8 cellular contexts compared by ENCODE assay signal in genomic region chr10:99329891-99330674, GRCh38. TPM values are rescaled to one million over a fixed set of nuclear protein-coding genes. Genes with fewer than 3 reads are reported as not detected.
DNase-seq lines count a peak whose midpoint lies in the region; ATAC-seq lines count a peak whose summit lies in the region.

No MANE protein-coding gene starts in this region.

- H3K56ac ChIP-seq in mesendoderm (ENCODE audit: low read length): peak overlapping the region; percentile 73

- H3K27ac ChIP-seq in mesendoderm (ENCODE audit: low read depth, low read length): no peak overlapping the region
- H3K27ac ChIP-seq in urinary bladder (ENCODE audit: low read depth): no peak overlapping the region

- no peaks in the 10 kb centered on the region for H3K79me1 ChIP-seq in mesendoderm (ENCODE audit: low read length)

- H3K4me3 ChIP-seq in mesendoderm (ENCODE audit: low read length) (no peak overlapping the region), urinary bladder (ENCODE audit: low read depth, low read length) (peak overlapping the region; percentile 65)

- no peak overlapping the region for H3K4ac ChIP-seq in mesendoderm (ENCODE audit: low read depth, low read length)

- H3K9ac ChIP-seq in mesendoderm (ENCODE audit: low read length): peak overlapping the region; percentile 24

- no peak overlapping the region for H2BK5ac ChIP-seq in mesendoderm (ENCODE audit: low read length)

- DNase-seq in EL (peak; percentile 46), NCI-H510A (lab: John Stamatoyannopoulos, UW) (peak; percentile 19), dermis blood vessel endothelial cell (peak; percentile 14), mesendoderm (peak; percentile 39), HPDE6-E6E7 (ENCODE audit: extremely low spot score) (no peak)

- H3K23ac ChIP-seq in mesendoderm (ENCODE audit: low read length): peak overlapping the region; percentile 80

- no peak overlapping the region for H2BK120ac ChIP-seq in mesendoderm (ENCODE audit: low read depth, low read length)

- H3K18ac ChIP-seq in mesendoderm (ENCODE audit: low read length): no peak overlapping the region

- H4K5ac ChIP-seq in mesendoderm (ENCODE audit: low read length): no peak overlapping the region

- no peak overlapping the region for H4K8ac ChIP-seq in mesendoderm (ENCODE audit: low read depth, low read length)

- H2AK5ac ChIP-seq in mesendoderm (ENCODE audit: low read length): no peak overlapping the region

- H2BK15ac ChIP-seq in mesendoderm (replicated peaks; ENCODE audit: low read depth): no peak overlapping the region

- WGBS in mesendoderm (ENCODE audit: extremely low coverage, insufficient coverage, low lambda C conversion rate): no CpG with 5 or more reads among the region's 84 CpGs
- 3% methylated on average over 84 of the region's 84 CpGs for WGBS in urinary bladder

- peaks cover 28% of the 10 kb centered on the region for H3K27me3 ChIP-seq in mesendoderm (ENCODE audit: insufficient read depth, low read length, poor library complexity)

- H3K79me2 ChIP-seq in mesendoderm (ENCODE audit: control insufficient read depth, insufficient read depth, low read length): no peaks in the 10 kb centered on the region

- no peaks in the 10 kb centered on the region for H3K4me1 ChIP-seq in mesendoderm (ENCODE audit: control insufficient read depth, low read depth, low read length)
- H3K4me1 ChIP-seq in urinary bladder (ENCODE audit: insufficient read depth): no peaks in the 10 kb centered on the region

- ATAC-seq in GM21737 (IDR thresholded peaks at IDR 0.05; ENCODE audit: unreplicated experiment) (peak; percentile 41), GM19023 (IDR thresholded peaks at IDR 0.05; ENCODE audit: unreplicated experiment) (no peak)

- H3K36me3 ChIP-seq in mesendoderm (ENCODE audit: control insufficient read depth, insufficient read depth, low read length) (no peaks in the 10 kb centered on the region), urinary bladder (ENCODE audit: insufficient read depth) (no peaks in the 10 kb centered on the region)

- H3K4me2 ChIP-seq in mesendoderm (ENCODE audit: low read length): peak overlapping the region; percentile 89

RNA-seq across cellular contexts. Expression of gene CNNM1, which starts 0.9 kb away (rescaled TPM):
- total RNA-seq in dermis blood vessel endothelial cell: not detected in 2 replicates
- polyA plus RNA-seq in mesendoderm (2013, experiment 1 of 2): 0.14 TPM
- 0.15 TPM for polyA plus RNA-seq in mesendoderm (2013, experiment 2 of 2)
- 1.6 TPM for total RNA-seq in urinary bladder
- 2.3 TPM for polyA plus RNA-seq in urinary bladder
